9 cellular contexts compared by ENCODE assay signal in genomic region chr11:1640076-1640946, GRCh38. TPM values are rescaled to one million over a fixed set of nuclear protein-coding genes. Genes with fewer than 3 reads are reported as not detected.
DNase-seq lines count a peak whose midpoint lies in the region; ATAC-seq and TF ChIP-seq lines count a peak whose summit lies in the region.
"Had no signal": no experiment of that assay in that cellular context is flagged by ENCODE, and none has a peak within 500 bp of the region (broad histone marks: within the 10 kb centered on the region; RNA-seq: fewer than 3 reads in every experiment).

No MANE protein-coding gene starts in this region.

- POLR2A ChIA-PET in activated CD4-positive, alpha-beta T cell treated with anti-CD3 and anti-CD28 coated beads, Interleukin-2, amount 10 ng/mL, durations not matched to agents 7 days and 5 days (lab: Charles Lee), result no interaction called here

- H3K27me3 Mint-ChIP-seq in activated CD4-positive, alpha-beta T cell treated with anti-CD3 and anti-CD28 coated beads, Interleukin-2, amount 10 ng/mL, durations not matched to agents 7 days and 5 days, result no peaks in the 10 kb centered on the region
- peaks cover 3% of the 10 kb centered on the region for H3K27me3 Mint-ChIP-seq in T-helper 2 cell treated with Interferon-gamma antibody and Interleukin-4, amounts not matched to agents 5 μg/mL and 100 μg/mL, for 36 hours (ENCODE audit: low read depth)

- H3K4me3 ChIP-seq in gastroesophageal sphincter (no peak overlapping the region), gastrocnemius medialis (no peak overlapping the region)

- CTCF ChIA-PET in activated CD4-positive, alpha-beta T cell treated with anti-CD3 and anti-CD28 coated beads, Interleukin-2, amount 10 ng/mL, durations not matched to agents 7 days and 5 days (lab: Charles Lee), result interaction anchor here (0.7 to 2.4 kb wide), 5 partner anchors 11 to 362 kb away, joined by 3 to 16 read pairs (median 4); partner anchors contain the start of gene KRTAP5-5

- intact Hi-C loops in gastrocnemius medialis (cut with DNase I; ENCODE audit: low total_unique reads), result no loop called here

- H3K36me3 Mint-ChIP-seq in activated CD4-positive, alpha-beta T cell treated with anti-CD3 and anti-CD28 coated beads, Interleukin-2, amount 10 ng/mL, durations not matched to agents 7 days and 5 days (ENCODE audit: low read depth), result no peaks in the 10 kb centered on the region
- no peaks in the 10 kb centered on the region for H3K36me3 Mint-ChIP-seq in T-helper 2 cell treated with Interferon-gamma antibody and Interleukin-4, amounts not matched to agents 5 μg/mL and 100 μg/mL, for 36 hours (ENCODE audit: low read depth)

- H3K4me3 Mint-ChIP-seq in activated CD4-positive, alpha-beta T cell treated with anti-CD3 and anti-CD28 coated beads, Interleukin-2, amount 10 ng/mL, durations not matched to agents 7 days and 5 days, result no peak overlapping the region
- H3K4me3 Mint-ChIP-seq in T-helper 2 cell treated with Interferon-gamma antibody and Interleukin-4, amounts not matched to agents 5 μg/mL and 100 μg/mL, for 36 hours, result no peak overlapping the region

- ATAC-seq in gastroesophageal sphincter (peak; percentile 39), gastrocnemius medialis (peak in 1 of 2 donors; percentile 44), HG03095 (IDR thresholded peaks at IDR 0.05; ENCODE audit: unreplicated experiment) (no peak)

- H3K4me1 Mint-ChIP-seq in activated CD4-positive, alpha-beta T cell treated with anti-CD3 and anti-CD28 coated beads, Interleukin-2, amount 10 ng/mL, durations not matched to agents 7 days and 5 days, result no peaks in the 10 kb centered on the region
- H3K4me1 Mint-ChIP-seq in T-helper 2 cell treated with Interferon-gamma antibody and Interleukin-4, amounts not matched to agents 5 μg/mL and 100 μg/mL, for 36 hours (ENCODE audit: low read depth), result no peaks in the 10 kb centered on the region

- H3K27ac ChIP-seq in gastroesophageal sphincter, result no peak overlapping the region
- no peak overlapping the region for H3K27ac ChIP-seq in gastrocnemius medialis

- TF ChIP-seq POLR2A in gastroesophageal sphincter (IDR thresholded peaks at IDR 0.05), result no peak
- no peak for TF ChIP-seq POLR2A in gastrocnemius medialis (IDR thresholded peaks at IDR 0.05)

- no peak overlapping the region for H3K27ac Mint-ChIP-seq in activated CD4-positive, alpha-beta T cell treated with anti-CD3 and anti-CD28 coated beads, Interleukin-2, amount 10 ng/mL, durations not matched to agents 7 days and 5 days
- H3K27ac Mint-ChIP-seq in T-helper 2 cell treated with Interferon-gamma antibody and Interleukin-4, amounts not matched to agents 5 μg/mL and 100 μg/mL, for 36 hours, result no peak overlapping the region

- H3K27me3 ChIP-seq in gastroesophageal sphincter, result peaks cover 68% of the 10 kb centered on the region
- H3K27me3 ChIP-seq in gastrocnemius medialis, result peaks cover 0 to 12% (median 8%) of the 10 kb centered on the region in 3 donors

- no peak for TF ChIP-seq EP300 in gastroesophageal sphincter (IDR thresholded peaks at IDR 0.05)

- H3K9me3 ChIP-seq in gastroesophageal sphincter (no peaks in the 10 kb centered on the region), gastrocnemius medialis (no peaks in the 10 kb centered on the region)

- DNase-seq in NCI-H2227 (lab: John Stamatoyannopoulos, UW; ENCODE audit: unreplicated experiment) (peak; percentile 44), NCI-H2227 treated with DMSO at 0.1 percent for 48 hours (lab: John Stamatoyannopoulos, UW) (no peak), gastrocnemius medialis (no peak)
- peak; percentile 18 for DNase-seq in activated CD4-positive, alpha-beta T cell treated with anti-CD3 and anti-CD28 coated beads, Interleukin-2, amount 10 ng/mL, durations not matched to agents 7 days and 5 days
- DNase-seq in T-helper 2 cell treated with Interferon-gamma antibody and Interleukin-4, amounts not matched to agents 5 μg/mL and 100 μg/mL, for 36 hours (ENCODE audit: low spot score), result no peak

- H3K36me3 ChIP-seq in gastroesophageal sphincter (no peaks in the 10 kb centered on the region), gastrocnemius medialis (no peaks in the 10 kb centered on the region)

- no peaks in the 10 kb centered on the region for H3K4me1 ChIP-seq in gastroesophageal sphincter
- no peaks in the 10 kb centered on the region for H3K4me1 ChIP-seq in gastrocnemius medialis

- TF ChIP-seq CTCF in LNCAP (IDR thresholded peaks at IDR 0.05) (peak; percentile 96), gastroesophageal sphincter (IDR thresholded peaks at IDR 0.05) (peak in 3 of 4 experiments; percentile 29 to 70 (median 51)), gastrocnemius medialis (IDR thresholded peaks at IDR 0.05 in 4 of 5, conservative IDR thresholded peaks at IDR 0.05 in 1 of 5) (peak in 4 of 5 experiments; percentile 39 to 75 (median 55))

- H3K9me3 Mint-ChIP-seq in activated CD4-positive, alpha-beta T cell treated with anti-CD3 and anti-CD28 coated beads, Interleukin-2, amount 10 ng/mL, durations not matched to agents 7 days and 5 days, result no peaks in the 10 kb centered on the region
- H3K9me3 Mint-ChIP-seq in T-helper 2 cell treated with Interferon-gamma antibody and Interleukin-4, amounts not matched to agents 5 μg/mL and 100 μg/mL, for 36 hours, result no peaks in the 10 kb centered on the region

- in situ Hi-C loops in gastrocnemius medialis (cut with MboI; ENCODE audit: low sequenced_read_pairs in 4 of 4), result no loop called here

- 65 to 76% methylated on average over 4 to 10 of the region's 32 CpGs for WGBS in gastroesophageal sphincter (ENCODE audit: low coverage in 1 of 2), 2 donors

RNA-seq across cellular contexts. Expression of gene KRTAP5-5, which starts 10.7 kb away (rescaled TPM):
- total RNA-seq in activated CD4-positive, alpha-beta T cell treated with anti-CD3 and anti-CD28 coated beads, Interleukin-2, amount 10 ng/mL, durations not matched to agents 7 days and 5 days, result not detected
- total RNA-seq in gastroesophageal sphincter (not detected), gastrocnemius medialis (not detected)
- total RNA-seq: pulmonary artery endothelial cell had no signal

RNA-seq across cellular contexts. Expression of gene KRTAP5-4, which starts 18.4 kb away (rescaled TPM):
- not detected for total RNA-seq in activated CD4-positive, alpha-beta T cell treated with anti-CD3 and anti-CD28 coated beads, Interleukin-2, amount 10 ng/mL, durations not matched to agents 7 days and 5 days
- total RNA-seq in gastroesophageal sphincter (not detected), gastrocnemius medialis (not detected)
- total RNA-seq: pulmonary artery endothelial cell had no signal

RNA-seq across cellular contexts. Expression of gene KRTAP5-3, which starts 32.0 kb away (rescaled TPM):
- not detected for total RNA-seq in activated CD4-positive, alpha-beta T cell treated with anti-CD3 and anti-CD28 coated beads, Interleukin-2, amount 10 ng/mL, durations not matched to agents 7 days and 5 days
- not detected for total RNA-seq in gastroesophageal sphincter
- not detected for total RNA-seq in gastrocnemius medialis
- total RNA-seq: pulmonary artery endothelial cell had no signal

RNA-seq across cellular contexts. Expression of gene KRTAP5-2, which starts 42.2 kb away (rescaled TPM):
- not detected for total RNA-seq in activated CD4-positive, alpha-beta T cell treated with anti-CD3 and anti-CD28 coated beads, Interleukin-2, amount 10 ng/mL, durations not matched to agents 7 days and 5 days
- total RNA-seq in gastroesophageal sphincter (not detected), gastrocnemius medialis (not detected)
- total RNA-seq: pulmonary artery endothelial cell had no signal

RNA-seq across cellular contexts. Expression of gene KRTAP5-1, which starts 55.2 kb away (rescaled TPM):
- total RNA-seq in activated CD4-positive, alpha-beta T cell treated with anti-CD3 and anti-CD28 coated beads, Interleukin-2, amount 10 ng/mL, durations not matched to agents 7 days and 5 days, result not detected
- total RNA-seq in gastroesophageal sphincter (not detected), gastrocnemius medialis (not detected)
- total RNA-seq: pulmonary artery endothelial cell had no signal

Comparison
In these comparisons a context has a peak if more than half of its experiments do, and no peak if none do; other contexts are left out.
1. DNase-seq: peak in NCI-H2227 (single experiment) and activated CD4-positive, alpha-beta T cell treated with anti-CD3 and anti-CD28 coated beads, Interleukin-2, amount 10 ng/mL, durations not matched to agents 7 days and 5 days (single experiment); none in NCI-H2227 treated with DMSO at 0.1 percent for 48 hours (single experiment), gastrocnemius medialis (0 of 2) and T-helper 2 cell treated with Interferon-gamma antibody and Interleukin-4, amounts not matched to agents 5 μg/mL and 100 μg/mL, for 36 hours (single experiment).
2. Peak in every context shown above with its lines, with median percentiles within 50 percentile points of each other: CTCF ChIP-seq.